31 cellular contexts compared by ENCODE assay signal in genomic region chr10:94738588-94738987, GRCh38. TPM values are rescaled to one million over a fixed set of nuclear protein-coding genes. Genes with fewer than 3 reads are reported as not detected.
"Had no signal": no experiment of that assay in that cellular context is flagged by ENCODE, and none has a peak within 500 bp of the region (broad histone marks: within the 10 kb centered on the region; RNA-seq: fewer than 3 reads in every experiment).

No MANE protein-coding gene starts in this region.

- H3K27me3 ChIP-seq: stomach, suprapubic skin, testis, thyroid gland, tibial artery, tibial nerve, transverse colon, upper lobe of left lung, upper lobe of right lung, uterus, vagina had no signal

- H3K9me3 ChIP-seq: suprapubic skin, testis, thoracic aorta, thyroid gland, upper lobe of left lung, upper lobe of right lung, uterus, vagina had no signal

- DNase-seq: stimulated activated CD4-positive, alpha-beta T cell treated with anti-CD3 and anti-CD28 coated beads, Interleukin-2, amount 100 ng/mL, for 48 hours; stimulated activated CD4-positive, alpha-beta T cell treated with anti-CD3 and anti-CD28 coated beads, Interleukin-4, amount 100 ng/mL, for 1 hour; stimulated activated CD4-positive, alpha-beta T cell treated with anti-CD3 and anti-CD28 coated beads, Interleukin-4, amount 100 ng/mL, for 24 hours; stimulated activated CD4-positive, alpha-beta T cell treated with anti-CD3 and anti-CD28 coated beads, Interleukin-4, amount 100 ng/mL, for 4 hours; stimulated activated CD8-positive, alpha-beta memory T cell treated with anti-CD3 and anti-CD28 coated beads, Interleukin-4, amount 100 ng/mL, for 48 hours; stimulated activated naive B cell treated with anti-CD40 and anti-IgM and Interleukin-4, amounts not matched to agents 10 μg/mL and 1 μg/mL and 100 μg/mL, for 72 hours; stimulated activated naive CD4-positive, alpha-beta T cell; stimulated activated naive CD4-positive, alpha-beta T cell treated with Interleukin-2 at 50 U/mL for 16 hours; stimulated activated naive CD8-positive, alpha-beta T cell treated with anti-CD3 and anti-CD28 coated beads, Interleukin-15, amount 100 ng/mL, for 72 hours; stimulated activated naive CD8-positive, alpha-beta T cell treated with anti-CD3 and anti-CD28 coated beads, Interleukin-15, Interleukin-2, amounts not matched to agents 100 U/mL and 50 U/mL, for 24 hours; stomach; substantia nigra; testis; thyroid gland; tibial artery; transverse colon; trophoblast cell; upper lobe of left lung; upper lobe of right lung; uterus had no signal

- H3K27ac ChIP-seq: stomach, suprapubic skin, testis, thoracic aorta, thyroid gland, tibial artery, tibial nerve, transverse colon, upper lobe of left lung, upper lobe of right lung, uterus, vagina had no signal

- H3K4me1 ChIP-seq: stomach, suprapubic skin, testis, thyroid gland, tibial artery, tibial nerve, transverse colon, upper lobe of left lung, upper lobe of right lung, uterus, vagina had no signal

- ATAC-seq: stimulated activated effector memory CD8-positive, alpha-beta T cell treated with anti-CD3 and anti-CD28 coated beads, Interleukin-12 subunit alpha, Interleukin-12 subunit beta, amount 100 ng/mL, for 72 hours; stimulated activated memory B cell treated with anti-CD40 and anti-IgM and Interleukin-4, amounts not matched to agents 10 μg/mL and 1 μg/mL and 100 μg/mL, for 72 hours; stimulated activated naive B cell treated with anti-CD40 and anti-IgM and Interleukin-4, amounts not matched to agents 10 μg/mL and 1 μg/mL and 100 μg/mL, for 72 hours; stimulated activated naive CD8-positive, alpha-beta T cell treated with anti-CD3 and anti-CD28 coated beads, Interleukin-15, amount 100 ng/mL, for 72 hours; stimulated activated naive CD8-positive, alpha-beta T cell treated with anti-CD3 and anti-CD28 coated beads, Interleukin-15, Interleukin-2, amounts not matched to agents 100 U/mL and 50 U/mL, for 24 hours; upper lobe of right lung had no signal

- H3K36me3 ChIP-seq: stomach, suprapubic skin, thoracic aorta, thyroid gland, tibial artery, tibial nerve, transverse colon, upper lobe of left lung, upper lobe of right lung, uterus, vagina had no signal

- FAIRE-seq: urothelium cell line had no signal

- H3K4me3 ChIP-seq: stomach, suprapubic skin, testis, thoracic aorta, thyroid gland, tibial artery, tibial nerve, transverse colon, upper lobe of left lung, upper lobe of right lung, uterus, vagina had no signal

RNA-seq across cellular contexts. Expression of gene CYP2C19, which starts 23.9 kb away (rescaled TPM):
- total RNA-seq: thoracic aorta, thyroid gland, tibial nerve, upper lobe of right lung, ureter, urinary bladder had no signal

RNA-seq across cellular contexts. Expression of gene CYP2C18, which starts 55.1 kb away (rescaled TPM):
- total RNA-seq: subcutaneous adipose tissue, temporal lobe, thoracic aorta, thyroid gland, tibial nerve, urinary bladder, uterus had no signal
